ENCODE assay signal across 1 cellular context in the genomic region with DNA sequence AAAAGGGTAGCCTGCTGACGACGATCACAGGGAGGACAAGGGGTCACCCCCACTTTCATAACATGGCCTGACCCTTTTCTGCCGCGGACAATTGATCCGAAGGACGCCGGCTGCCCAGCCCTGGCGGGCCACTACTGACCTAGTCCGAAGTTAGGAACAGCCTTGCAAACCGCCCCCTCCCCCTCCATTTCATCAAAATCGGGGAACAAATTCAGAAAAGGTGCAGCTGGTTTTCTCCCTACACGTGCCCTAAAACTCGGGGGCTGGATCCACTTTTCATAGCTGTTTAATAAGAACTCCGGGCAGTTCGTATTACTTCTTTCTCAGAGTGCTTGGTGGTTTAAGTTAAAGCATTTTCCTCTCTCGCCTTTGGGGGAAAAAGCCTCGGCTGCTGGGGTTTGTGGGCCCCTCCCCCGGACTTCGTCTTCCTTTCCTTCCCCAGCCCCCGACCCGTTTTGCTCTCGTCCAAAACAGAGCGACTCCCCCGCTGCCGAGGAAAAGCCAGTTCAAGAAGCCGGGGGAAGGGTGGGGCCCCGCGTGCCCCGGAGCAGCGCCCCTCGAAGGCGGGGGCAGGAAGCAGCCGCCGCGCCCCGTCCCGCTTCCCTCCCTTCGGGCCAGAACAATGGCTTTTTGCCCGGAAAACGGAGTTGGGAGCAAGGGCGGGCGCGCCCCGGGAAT.
TF ChIP-seq lines count a peak whose summit lies in the region.

No MANE protein-coding gene starts in this region.

TF ChIP-seq in K562, 482 proteins besides CTCF, POLR2A, EP300 and RAD21 (continues in another document):
- TF ChIP-seq, protein P1, sequence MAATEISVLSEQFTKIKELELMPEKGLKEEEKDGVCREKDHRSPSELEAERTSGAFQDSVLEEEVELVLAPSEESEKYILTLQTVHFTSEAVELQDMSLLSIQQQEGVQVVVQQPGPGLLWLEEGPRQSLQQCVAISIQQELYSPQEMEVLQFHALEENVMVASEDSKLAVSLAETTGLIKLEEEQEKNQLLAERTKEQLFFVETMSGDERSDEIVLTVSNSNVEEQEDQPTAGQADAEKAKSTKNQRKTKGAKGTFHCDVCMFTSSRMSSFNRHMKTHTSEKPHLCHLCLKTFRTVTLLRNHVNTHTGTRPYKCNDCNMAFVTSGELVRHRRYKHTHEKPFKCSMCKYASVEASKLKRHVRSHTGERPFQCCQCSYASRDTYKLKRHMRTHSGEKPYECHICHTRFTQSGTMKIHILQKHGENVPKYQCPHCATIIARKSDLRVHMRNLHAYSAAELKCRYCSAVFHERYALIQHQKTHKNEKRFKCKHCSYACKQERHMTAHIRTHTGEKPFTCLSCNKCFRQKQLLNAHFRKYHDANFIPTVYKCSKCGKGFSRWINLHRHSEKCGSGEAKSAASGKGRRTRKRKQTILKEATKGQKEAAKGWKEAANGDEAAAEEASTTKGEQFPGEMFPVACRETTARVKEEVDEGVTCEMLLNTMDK (IDR thresholded peaks at IDR 0.05; ENCODE audit: borderline replicate concordance, insufficient read depth, low read depth, low read length, poor library complexity, severe bottlenecking) = peak; percentile 48
- TF ChIP-seq, protein P2, sequence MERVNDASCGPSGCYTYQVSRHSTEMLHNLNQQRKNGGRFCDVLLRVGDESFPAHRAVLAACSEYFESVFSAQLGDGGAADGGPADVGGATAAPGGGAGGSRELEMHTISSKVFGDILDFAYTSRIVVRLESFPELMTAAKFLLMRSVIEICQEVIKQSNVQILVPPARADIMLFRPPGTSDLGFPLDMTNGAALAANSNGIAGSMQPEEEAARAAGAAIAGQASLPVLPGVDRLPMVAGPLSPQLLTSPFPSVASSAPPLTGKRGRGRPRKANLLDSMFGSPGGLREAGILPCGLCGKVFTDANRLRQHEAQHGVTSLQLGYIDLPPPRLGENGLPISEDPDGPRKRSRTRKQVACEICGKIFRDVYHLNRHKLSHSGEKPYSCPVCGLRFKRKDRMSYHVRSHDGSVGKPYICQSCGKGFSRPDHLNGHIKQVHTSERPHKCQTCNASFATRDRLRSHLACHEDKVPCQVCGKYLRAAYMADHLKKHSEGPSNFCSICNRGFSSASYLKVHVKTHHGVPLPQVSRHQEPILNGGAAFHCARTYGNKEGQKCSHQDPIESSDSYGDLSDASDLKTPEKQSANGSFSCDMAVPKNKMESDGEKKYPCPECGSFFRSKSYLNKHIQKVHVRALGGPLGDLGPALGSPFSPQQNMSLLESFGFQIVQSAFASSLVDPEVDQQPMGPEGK (CRISPR knock-in tag; IDR thresholded peaks at IDR 0.05; ENCODE audit: borderline replicate concordance) = no peak
- TF ChIP-seq ZNF239 (CRISPR knock-in tag; IDR thresholded peaks at IDR 0.05) (no peak), XRCC3 (IDR thresholded peaks at IDR 0.05) (no peak), NR2C1 (IDR thresholded peaks at IDR 0.05) (no peak), NR2C1 (tag; IDR thresholded peaks at IDR 0.05) (0 out of 2 replicates have a peak, but pooled peaks have one; percentile 2), ETV1 (tag; conservative IDR thresholded peaks at IDR 0.05; ENCODE audit: low read depth) (peak; percentile 66; the same call in 1 of the 2 replicates), CCAR2 (IDR thresholded peaks at IDR 0.05; ENCODE audit: low read depth, low read length) (no peak), HDAC1 (IDR thresholded peaks at IDR 0.05) (peak in 1 of 2 experiments; percentile 61; a peak in 2 of 4 replicates), POLR2B (IDR thresholded peaks at IDR 0.05; ENCODE audit: low read depth, partially characterized antibody) (peak; percentile 47), TBL1XR1 (IDR thresholded peaks at IDR 0.05; ENCODE audit: low read length in 2 of 2) (0 out of 4 replicates have a peak, but pooled peaks of 1 of the 2 experiments have one; percentile 11), BHLHE40 (IDR thresholded peaks at IDR 0.05; ENCODE audit: low read length) (peak; percentile 68), SAFB (IDR thresholded peaks at IDR 0.05; ENCODE audit: borderline replicate concordance, low read depth, low read length) (peak; percentile 74; the same call in 1 of the 2 replicates), PHF8 (IDR thresholded peaks at IDR 0.05; ENCODE audit: borderline replicate concordance, low read length) (peak; percentile 54; the same call in 1 of the 2 replicates), TRIM24 (IDR thresholded peaks at IDR 0.05) (0 out of 4 replicates have a peak, but pooled peaks of 1 of the 2 experiments have one; percentile 41), SMAD4 (CRISPR knock-in tag; conservative IDR thresholded peaks at IDR 0.05) (peak; percentile 39), GATAD2B (IDR thresholded peaks at IDR 0.05; ENCODE audit: borderline replicate concordance) (peak; percentile 8; the same call in 1 of the 2 replicates), RBBP5 (IDR thresholded peaks at IDR 0.05; ENCODE audit: borderline replicate concordance, insufficient read depth, low read length, poor library complexity, severe bottlenecking) (peak; percentile 51), FOXP1 (CRISPR knock-in tag; IDR thresholded peaks at IDR 0.05) (0 out of 2 replicates have a peak, but pooled peaks have one; percentile 38), CHD4 (IDR thresholded peaks at IDR 0.05; ENCODE audit: insufficient read depth, insufficient replicate concordance, low read depth, low read length, poor library complexity, severe bottlenecking) (peak; percentile 63), GATAD2A (IDR thresholded peaks at IDR 0.05) (0 out of 2 replicates have a peak, but pooled peaks have one; percentile 59)
- TF ChIP-seq, protein P3, sequence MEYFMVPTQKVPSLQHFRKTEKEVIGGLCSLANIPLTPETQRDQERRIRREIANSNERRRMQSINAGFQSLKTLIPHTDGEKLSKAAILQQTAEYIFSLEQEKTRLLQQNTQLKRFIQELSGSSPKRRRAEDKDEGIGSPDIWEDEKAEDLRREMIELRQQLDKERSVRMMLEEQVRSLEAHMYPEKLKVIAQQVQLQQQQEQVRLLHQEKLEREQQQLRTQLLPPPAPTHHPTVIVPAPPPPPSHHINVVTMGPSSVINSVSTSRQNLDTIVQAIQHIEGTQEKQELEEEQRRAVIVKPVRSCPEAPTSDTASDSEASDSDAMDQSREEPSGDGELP (CRISPR knock-in tag; IDR thresholded peaks at IDR 0.05; ENCODE audit: borderline replicate concordance) = peak; percentile 50
- TF ChIP-seq, protein P4, sequence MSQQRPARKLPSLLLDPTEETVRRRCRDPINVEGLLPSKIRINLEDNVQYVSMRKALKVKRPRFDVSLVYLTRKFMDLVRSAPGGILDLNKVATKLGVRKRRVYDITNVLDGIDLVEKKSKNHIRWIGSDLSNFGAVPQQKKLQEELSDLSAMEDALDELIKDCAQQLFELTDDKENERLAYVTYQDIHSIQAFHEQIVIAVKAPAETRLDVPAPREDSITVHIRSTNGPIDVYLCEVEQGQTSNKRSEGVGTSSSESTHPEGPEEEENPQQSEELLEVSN (IDR thresholded peaks at IDR 0.05; ENCODE audit: borderline replicate concordance in 1 of 2, extremely low read depth in 1 of 2, insufficient read depth in 1 of 2, insufficient read length in 1 of 2, low read depth in 1 of 2, low read length in 1 of 2, poor library complexity in 1 of 2, severe bottlenecking in 1 of 2) = peak; percentile 80 to 92
- TF ChIP-seq, protein P5, sequence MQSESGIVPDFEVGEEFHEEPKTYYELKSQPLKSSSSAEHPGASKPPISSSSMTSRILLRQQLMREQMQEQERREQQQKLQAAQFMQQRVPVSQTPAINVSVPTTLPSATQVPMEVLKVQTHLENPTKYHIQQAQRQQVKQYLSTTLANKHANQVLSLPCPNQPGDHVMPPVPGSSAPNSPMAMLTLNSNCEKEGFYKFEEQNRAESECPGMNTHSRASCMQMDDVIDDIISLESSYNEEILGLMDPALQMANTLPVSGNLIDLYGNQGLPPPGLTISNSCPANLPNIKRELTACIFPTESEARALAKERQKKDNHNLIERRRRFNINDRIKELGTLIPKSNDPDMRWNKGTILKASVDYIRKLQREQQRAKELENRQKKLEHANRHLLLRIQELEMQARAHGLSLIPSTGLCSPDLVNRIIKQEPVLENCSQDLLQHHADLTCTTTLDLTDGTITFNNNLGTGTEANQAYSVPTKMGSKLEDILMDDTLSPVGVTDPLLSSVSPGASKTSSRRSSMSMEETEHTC (IDR thresholded peaks at IDR 0.05) = no peak
- TF ChIP-seq, protein P6, sequence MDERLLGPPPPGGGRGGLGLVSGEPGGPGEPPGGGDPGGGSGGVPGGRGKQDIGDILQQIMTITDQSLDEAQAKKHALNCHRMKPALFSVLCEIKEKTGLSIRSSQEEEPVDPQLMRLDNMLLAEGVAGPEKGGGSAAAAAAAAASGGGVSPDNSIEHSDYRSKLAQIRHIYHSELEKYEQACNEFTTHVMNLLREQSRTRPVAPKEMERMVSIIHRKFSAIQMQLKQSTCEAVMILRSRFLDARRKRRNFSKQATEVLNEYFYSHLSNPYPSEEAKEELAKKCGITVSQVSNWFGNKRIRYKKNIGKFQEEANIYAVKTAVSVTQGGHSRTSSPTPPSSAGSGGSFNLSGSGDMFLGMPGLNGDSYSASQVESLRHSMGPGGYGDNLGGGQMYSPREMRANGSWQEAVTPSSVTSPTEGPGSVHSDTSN (CRISPR knock-in tag; IDR thresholded peaks at IDR 0.05; ENCODE audit: low read depth) = no peak
- TF ChIP-seq, protein P6 (tag; conservative IDR thresholded peaks at IDR 0.05; ENCODE audit: low read depth) = no peak
- TF ChIP-seq, protein P7, sequence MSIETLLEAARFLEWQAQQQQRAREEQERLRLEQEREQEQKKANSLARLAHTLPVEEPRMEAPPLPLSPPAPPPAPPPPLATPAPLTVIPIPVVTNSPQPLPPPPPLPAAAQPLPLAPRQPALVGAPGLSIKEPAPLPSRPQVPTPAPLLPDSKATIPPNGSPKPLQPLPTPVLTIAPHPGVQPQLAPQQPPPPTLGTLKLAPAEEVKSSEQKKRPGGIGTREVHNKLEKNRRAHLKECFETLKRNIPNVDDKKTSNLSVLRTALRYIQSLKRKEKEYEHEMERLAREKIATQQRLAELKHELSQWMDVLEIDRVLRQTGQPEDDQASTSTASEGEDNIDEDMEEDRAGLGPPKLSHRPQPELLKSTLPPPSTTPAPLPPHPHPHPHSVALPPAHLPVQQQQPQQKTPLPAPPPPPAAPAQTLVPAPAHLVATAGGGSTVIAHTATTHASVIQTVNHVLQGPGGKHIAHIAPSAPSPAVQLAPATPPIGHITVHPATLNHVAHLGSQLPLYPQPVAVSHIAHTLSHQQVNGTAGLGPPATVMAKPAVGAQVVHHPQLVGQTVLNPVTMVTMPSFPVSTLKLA (conservative IDR thresholded peaks at IDR 0.05) = peak; percentile 55 to 72
- TF ChIP-seq, protein P8, sequence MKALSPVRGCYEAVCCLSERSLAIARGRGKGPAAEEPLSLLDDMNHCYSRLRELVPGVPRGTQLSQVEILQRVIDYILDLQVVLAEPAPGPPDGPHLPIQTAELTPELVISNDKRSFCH (CRISPR knock-in tag; IDR thresholded peaks at IDR 0.05) = no peak
- TF ChIP-seq, protein P8 (tag; IDR thresholded peaks at IDR 0.05) = peak; percentile 14; the same call in 1 of the 2 replicates
- TF ChIP-seq, protein P9, sequence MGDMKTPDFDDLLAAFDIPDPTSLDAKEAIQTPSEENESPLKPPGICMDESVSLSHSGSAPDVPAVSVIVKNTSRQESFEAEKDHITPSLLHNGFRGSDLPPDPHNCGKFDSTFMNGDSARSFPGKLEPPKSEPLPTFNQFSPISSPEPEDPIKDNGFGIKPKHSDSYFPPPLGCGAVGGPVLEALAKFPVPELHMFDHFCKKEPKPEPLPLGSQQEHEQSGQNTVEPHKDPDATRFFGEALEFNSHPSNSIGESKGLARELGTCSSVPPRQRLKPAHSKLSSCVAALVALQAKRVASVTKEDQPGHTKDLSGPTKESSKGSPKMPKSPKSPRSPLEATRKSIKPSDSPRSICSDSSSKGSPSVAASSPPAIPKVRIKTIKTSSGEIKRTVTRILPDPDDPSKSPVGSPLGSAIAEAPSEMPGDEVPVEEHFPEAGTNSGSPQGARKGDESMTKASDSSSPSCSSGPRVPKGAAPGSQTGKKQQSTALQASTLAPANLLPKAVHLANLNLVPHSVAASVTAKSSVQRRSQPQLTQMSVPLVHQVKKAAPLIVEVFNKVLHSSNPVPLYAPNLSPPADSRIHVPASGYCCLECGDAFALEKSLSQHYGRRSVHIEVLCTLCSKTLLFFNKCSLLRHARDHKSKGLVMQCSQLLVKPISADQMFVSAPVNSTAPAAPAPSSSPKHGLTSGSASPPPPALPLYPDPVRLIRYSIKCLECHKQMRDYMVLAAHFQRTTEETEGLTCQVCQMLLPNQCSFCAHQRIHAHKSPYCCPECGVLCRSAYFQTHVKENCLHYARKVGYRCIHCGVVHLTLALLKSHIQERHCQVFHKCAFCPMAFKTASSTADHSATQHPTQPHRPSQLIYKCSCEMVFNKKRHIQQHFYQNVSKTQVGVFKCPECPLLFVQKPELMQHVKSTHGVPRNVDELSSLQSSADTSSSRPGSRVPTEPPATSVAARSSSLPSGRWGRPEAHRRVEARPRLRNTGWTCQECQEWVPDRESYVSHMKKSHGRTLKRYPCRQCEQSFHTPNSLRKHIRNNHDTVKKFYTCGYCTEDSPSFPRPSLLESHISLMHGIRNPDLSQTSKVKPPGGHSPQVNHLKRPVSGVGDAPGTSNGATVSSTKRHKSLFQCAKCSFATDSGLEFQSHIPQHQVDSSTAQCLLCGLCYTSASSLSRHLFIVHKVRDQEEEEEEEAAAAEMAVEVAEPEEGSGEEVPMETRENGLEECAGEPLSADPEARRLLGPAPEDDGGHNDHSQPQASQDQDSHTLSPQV (IDR thresholded peaks at IDR 0.05) = 0 out of 2 replicates have a peak, but pooled peaks have one; percentile 50
